ENCODE assay signal across 8 cellular contexts in the genomic region with DNA sequence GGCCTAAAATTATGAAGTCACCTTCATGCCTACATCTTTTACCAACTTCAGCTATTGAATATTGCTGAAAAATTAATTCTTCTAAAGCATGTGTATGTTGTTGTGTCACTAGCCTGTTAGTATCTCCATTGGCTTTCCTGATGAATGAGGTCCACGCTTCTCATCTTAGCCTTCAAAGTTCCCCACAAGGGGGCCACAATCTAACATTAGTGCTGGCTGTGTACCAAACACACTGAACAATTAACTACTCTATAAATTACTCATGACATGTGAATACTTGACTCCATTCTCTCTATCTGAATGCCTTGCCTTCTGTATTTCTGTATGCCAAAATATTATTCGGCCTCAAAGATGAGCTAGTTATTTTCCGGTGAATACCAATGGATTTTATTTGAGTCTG.
A peak's percentile ranks its signal among the peaks of the same experiment; 100 is the strongest.
DNase-seq lines count a peak whose midpoint lies in the region; ATAC-seq and TF ChIP-seq lines count a peak whose summit lies in the region.

No MANE protein-coding gene starts in this region.

- CTCF ChIA-PET in PC-3 (lab: Charles Lee), result no interaction called here

- in situ Hi-C loops in GM23248 (cut with MboI), result no loop called here

- peak; percentile 57 for DNase-seq in DMS53 (lab: John Stamatoyannopoulos, UW)
- DNase-seq in GM23248, result peak; percentile 56
- peak; percentile 66 for DNase-seq in PC-3
- peak; percentile 26 for DNase-seq in iPS-NIHi7 (ENCODE audit: extremely low spot score)
- DNase-seq in effector memory CD4-positive, alpha-beta T cell, result no peak
- DNase-seq in stimulated activated CD4-positive, alpha-beta T cell treated with anti-CD3 and anti-CD28 coated beads, Interleukin-2, amount 100 ng/mL, for 48 hours, result no peak

- intact Hi-C loops in PC-3 (cut with micrococcal nuclease), result no loop called here

- peaks cover 21% of the 10 kb centered on the region for H3K4me1 ChIP-seq in GM23248 (ENCODE audit: insufficient read depth)
- no peaks in the 10 kb centered on the region for H3K4me1 ChIP-seq in PC-3 (ENCODE audit: insufficient read depth, low read length)
- no peaks in the 10 kb centered on the region for H3K4me1 ChIP-seq in effector memory CD4-positive, alpha-beta T cell (ENCODE audit: control insufficient read depth, insufficient read depth, low read length, poor library complexity, severe bottlenecking)

- TF ChIP-seq CTCF in PC-3 (conservative IDR thresholded peaks at IDR 0.05; ENCODE audit: low read depth, low read length), result peak; percentile 64

- H3K79me2 ChIP-seq in GM23248 (ENCODE audit: insufficient read depth), result no peaks in the 10 kb centered on the region
- no peaks in the 10 kb centered on the region for H3K79me2 ChIP-seq in PC-3 (ENCODE audit: low read length)

- H2AFZ ChIP-seq in GM23248 (no peak overlapping the region), PC-3 (ENCODE audit: low read length) (no peak overlapping the region)

- no peaks in the 10 kb centered on the region; the same call in 1 of the 2 replicates for H3K9me2 ChIP-seq in GM23248 (ENCODE audit: insufficient read depth)
- no peaks in the 10 kb centered on the region for H3K9me2 ChIP-seq in PC-3 (replicated peaks; ENCODE audit: low read length)

- 0 out of 2 replicates have a peak overlapping the region, but pooled peaks have one; percentile 20 for H3K4me3 ChIP-seq in GM23248
- no peak overlapping the region for H3K4me3 ChIP-seq in PC-3 (ENCODE audit: low read length)
- H3K4me3 ChIP-seq in effector memory CD4-positive, alpha-beta T cell (ENCODE audit: insufficient read depth, low read depth, low read length, poor library complexity, severe bottlenecking), result no peak overlapping the region

- H3K9ac ChIP-seq in GM23248 (0 out of 2 replicates have a peak overlapping the region, but pooled peaks have one; percentile 11), PC-3 (ENCODE audit: low read length) (no peak overlapping the region)

- H3K27ac ChIP-seq in GM23248, result peak overlapping the region; percentile 63
- H3K27ac ChIP-seq in PC-3 (ENCODE audit: low read length), result no peak overlapping the region
- no peak overlapping the region for H3K27ac ChIP-seq in effector memory CD4-positive, alpha-beta T cell (ENCODE audit: insufficient read depth, low read length, poor library complexity, severe bottlenecking)

- ATAC-seq in PC-3, result peak; percentile 40; the same call in 1 of the 2 replicates
- no peak for ATAC-seq in HG03025 (IDR thresholded peaks at IDR 0.05; ENCODE audit: low FRiP score, unreplicated experiment)
- no peak for ATAC-seq in HG03135 (IDR thresholded peaks at IDR 0.05; ENCODE audit: unreplicated experiment)

- no peaks in the 10 kb centered on the region for H3K36me3 ChIP-seq in GM23248 (ENCODE audit: low read depth)
- no peaks in the 10 kb centered on the region for H3K36me3 ChIP-seq in PC-3 (ENCODE audit: low read depth, low read length)
- H3K36me3 ChIP-seq in effector memory CD4-positive, alpha-beta T cell (ENCODE audit: control insufficient read depth, insufficient read depth, low read length), result no peaks in the 10 kb centered on the region

- H3K4me2 ChIP-seq in GM23248 (ENCODE audit: unreplicated experiment) (peak overlapping the region; percentile 54), PC-3 (ENCODE audit: low read length) (no peak overlapping the region)

- H4K20me1 ChIP-seq in GM23248 (ENCODE audit: insufficient read depth), result no peaks in the 10 kb centered on the region
- H4K20me1 ChIP-seq in PC-3 (ENCODE audit: low read length), result no peaks in the 10 kb centered on the region

- H3F3A ChIP-seq in GM23248 (ENCODE audit: insufficient read depth), result peaks cover 24% of the 10 kb centered on the region
- no peaks in the 10 kb centered on the region for H3F3A ChIP-seq in PC-3 (ENCODE audit: low read length, unreplicated experiment)

- no peaks in the 10 kb centered on the region for H3K9me3 ChIP-seq in GM23248 (ENCODE audit: low read depth)
- no peaks in the 10 kb centered on the region for H3K9me3 ChIP-seq in PC-3 (ENCODE audit: low read length)
- H3K9me3 ChIP-seq in effector memory CD4-positive, alpha-beta T cell (ENCODE audit: control insufficient read depth, low read length), result no peaks in the 10 kb centered on the region

- POLR2A ChIA-PET in PC-3 (lab: Charles Lee; ENCODE audit: unreplicated experiment), result no interaction called here

- H3K27me3 ChIP-seq in GM23248 (replicated peaks; ENCODE audit: insufficient read depth) (no peaks in the 10 kb centered on the region), PC-3 (ENCODE audit: low read length) (no peaks in the 10 kb centered on the region)
- H3K27me3 ChIP-seq in effector memory CD4-positive, alpha-beta T cell (replicated peaks; ENCODE audit: control insufficient read depth, insufficient read depth, low read length, poor library complexity, severe bottlenecking), result no peaks in the 10 kb centered on the region

- no TSS peak for BruUV-seq in PC-3 (replicated peaks; lab: Mats Ljungman, UMichigan)

- WGBS in GM23248 (ENCODE audit: low coverage in 1 of 2, low lambda C conversion rate in 2 of 2, missing lambda C conversion rate in 2 of 2), 2 experiments, result 40 to 50% methylated on average over 3 of the region's 3 CpGs

Comparison
In these comparisons a context has a peak if more than half of its experiments do, and no peak if none do; other contexts are left out.
1. DNase-seq: peak in DMS53 (single experiment), GM23248 (single experiment), PC-3 (single experiment) and iPS-NIHi7 (single experiment); none in effector memory CD4-positive, alpha-beta T cell (0 of 3) and stimulated activated CD4-positive, alpha-beta T cell treated with anti-CD3 and anti-CD28 coated beads, Interleukin-2, amount 100 ng/mL, for 48 hours (0 of 2).